23 cellular contexts compared by ENCODE assay signal in the genomic region with DNA sequence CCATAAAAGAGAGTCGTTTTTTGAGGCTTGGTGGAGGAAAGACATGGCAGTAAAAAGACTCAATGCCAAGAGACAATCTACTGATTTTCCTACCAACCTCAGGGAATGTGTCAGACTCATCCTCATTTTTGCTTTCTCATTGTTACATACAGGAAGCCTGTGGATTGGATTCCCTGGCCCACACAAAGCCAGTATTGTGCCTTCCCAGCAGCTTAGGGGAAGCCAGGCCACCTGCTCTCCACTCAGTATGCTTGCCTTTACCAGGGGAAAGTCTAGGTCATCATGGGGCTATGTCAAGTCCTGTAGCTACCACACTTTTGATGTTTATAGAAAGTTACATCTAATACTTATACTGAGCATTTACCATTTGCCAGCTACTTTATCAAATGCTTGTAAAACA. TPM values are rescaled to one million over a fixed set of nuclear protein-coding genes. Genes with fewer than 3 reads are reported as not detected.
DNase-seq lines count a peak whose midpoint lies in the region; ATAC-seq and TF ChIP-seq lines count a peak whose summit lies in the region.
"Had no signal": no experiment of that assay in that cellular context is flagged by ENCODE, and none has a peak within 500 bp of the region (broad histone marks: within the 10 kb centered on the region; RNA-seq: fewer than 3 reads in every experiment).

No MANE protein-coding gene starts in this region.

- TF ChIP-seq POLR2A in body of pancreas (IDR thresholded peaks at IDR 0.05) = no peak

- H3K27ac ChIP-seq in foreskin keratinocyte (peak overlapping the region; percentile 17), body of pancreas (no peak overlapping the region)
- H3K27ac ChIP-seq: C4-2B, left ventricle myocardium inferior, suprapubic skin, vagina had no signal

- no peak overlapping the region for H3K27ac Mint-ChIP-seq in stimulated activated naive CD8-positive, alpha-beta T cell treated with anti-CD3 and anti-CD28 coated beads, Interleukin-15, amount 100 ng/mL, for 72 hours
- H3K27ac Mint-ChIP-seq: activated CD8-positive, alpha-beta memory T cell treated with anti-CD3 and anti-CD28 coated beads, Interleukin-2, amount 10 ng/mL, durations not matched to agents 7 days and 5 days; activated naive CD8-positive, alpha-beta T cell; effector memory CD8-positive, alpha-beta T cell; T-cell had no signal

- no peak for TF ChIP-seq CTCF in foreskin keratinocyte (conservative IDR thresholded peaks at IDR 0.05)
- TF ChIP-seq CTCF in body of pancreas (IDR thresholded peaks at IDR 0.05) = no peak

- DNase-seq in NCI-H748 (lab: John Stamatoyannopoulos, UW; ENCODE audit: unreplicated experiment) (peak; percentile 5), NCI-H748 treated with DMSO at 0.1 percent for 48 hours (lab: John Stamatoyannopoulos, UW) (no peak), NCI-H69 (lab: John Stamatoyannopoulos, UW) (peak; percentile 28), foreskin keratinocyte (peak in 1 of 2 donors; percentile 35), pulmonary artery endothelial cell (ENCODE audit: low read depth, low spot score) (peak; percentile 79), body of pancreas (no peak), DMS114 treated with DMSO at 0.1 percent for 48 hours (lab: John Stamatoyannopoulos, UW; ENCODE audit: unreplicated experiment) (no peak)
- DNase-seq in stimulated activated naive CD8-positive, alpha-beta T cell treated with anti-CD3 and anti-CD28 coated beads, Interleukin-15, amount 100 ng/mL, for 72 hours = no peak
- DNase-seq: activated CD4-positive, alpha-beta T cell treated with anti-CD3 and anti-CD28 coated beads for 48 hours; activated CD8-positive, alpha-beta memory T cell treated with anti-CD3 and anti-CD28 coated beads, Interleukin-2, amount 10 ng/mL, durations not matched to agents 7 days and 5 days; DMS79; effector memory CD8-positive, alpha-beta T cell; left ventricle myocardium inferior; MV-4-11; NCI-H187 treated with DMSO at 0.1 percent for 48 hours; right cardiac atrium; Right ventricle myocardium superior; T-cell had no signal

- H3K4me1 ChIP-seq in foreskin keratinocyte (peaks cover 9% of the 10 kb centered on the region), body of pancreas (no peaks in the 10 kb centered on the region)
- H3K4me1 ChIP-seq: left ventricle myocardium inferior, suprapubic skin, vagina had no signal

- intact Hi-C loops in body of pancreas (cut with DNase I) = no loop called here

- H3K36me3 ChIP-seq in body of pancreas (replicated peaks in 1 of 2; ENCODE audit: insufficient read depth in 1 of 2, low read depth in 2 of 2) = no peaks in the 10 kb centered on the region
- H3K36me3 ChIP-seq: left ventricle myocardium inferior, suprapubic skin, vagina had no signal

- H3K9me3 ChIP-seq in body of pancreas = no peaks in the 10 kb centered on the region
- H3K9me3 ChIP-seq: left ventricle myocardium inferior, suprapubic skin, vagina had no signal

- ATAC-seq in foreskin keratinocyte = peak; percentile 64
- no peak for ATAC-seq in body of pancreas
- no peak for ATAC-seq in stimulated activated naive CD8-positive, alpha-beta T cell treated with anti-CD3 and anti-CD28 coated beads, Interleukin-15, amount 100 ng/mL, for 72 hours
- ATAC-seq: activated CD8-positive, alpha-beta memory T cell treated with anti-CD3 and anti-CD28 coated beads, Interleukin-2, amount 10 ng/mL, durations not matched to agents 7 days and 5 days; effector memory CD8-positive, alpha-beta T cell; right cardiac atrium; T-cell had no signal

- H3K27me3 Mint-ChIP-seq in stimulated activated naive CD8-positive, alpha-beta T cell treated with anti-CD3 and anti-CD28 coated beads, Interleukin-15, amount 100 ng/mL, for 72 hours = no peaks in the 10 kb centered on the region

- H3K9me3 Mint-ChIP-seq in stimulated activated naive CD8-positive, alpha-beta T cell treated with anti-CD3 and anti-CD28 coated beads, Interleukin-15, amount 100 ng/mL, for 72 hours = no peaks in the 10 kb centered on the region
- H3K9me3 Mint-ChIP-seq: effector memory CD8-positive, alpha-beta T cell; T-cell had no signal

- no peaks in the 10 kb centered on the region for H3K4me1 Mint-ChIP-seq in stimulated activated naive CD8-positive, alpha-beta T cell treated with anti-CD3 and anti-CD28 coated beads, Interleukin-15, amount 100 ng/mL, for 72 hours
- H3K4me1 Mint-ChIP-seq: activated CD8-positive, alpha-beta memory T cell treated with anti-CD3 and anti-CD28 coated beads, Interleukin-2, amount 10 ng/mL, durations not matched to agents 7 days and 5 days; T-cell had no signal

- H3K27me3 ChIP-seq in foreskin keratinocyte (no peaks in the 10 kb centered on the region), body of pancreas (no peaks in the 10 kb centered on the region)
- H3K27me3 ChIP-seq: suprapubic skin, vagina had no signal

- WGBS in body of pancreas, 2 donors = 25 to 50% methylated on average over 1 of the region's 1 CpG

- H3K4me3 ChIP-seq in body of pancreas = no peak overlapping the region
- H3K4me3 ChIP-seq: left ventricle myocardium inferior, suprapubic skin, vagina had no signal

- no peak overlapping the region for H3K4me3 Mint-ChIP-seq in stimulated activated naive CD8-positive, alpha-beta T cell treated with anti-CD3 and anti-CD28 coated beads, Interleukin-15, amount 100 ng/mL, for 72 hours
- H3K4me3 Mint-ChIP-seq: activated CD8-positive, alpha-beta memory T cell treated with anti-CD3 and anti-CD28 coated beads, Interleukin-2, amount 10 ng/mL, durations not matched to agents 7 days and 5 days; activated naive CD8-positive, alpha-beta T cell; effector memory CD8-positive, alpha-beta T cell; T-cell had no signal

RNA-seq across cellular contexts. Expression of gene BMX, which starts 11.0 kb away (rescaled TPM):
- total RNA-seq in foreskin keratinocyte (0.03 TPM in 1 of 2 replicates, not detected in the other), pulmonary artery endothelial cell (208 and 209 TPM in 2 replicates), body of pancreas (under 1 TPM in 1 of 2 donors, not detected in 1; 0.52 TPM)
- polyA plus RNA-seq in foreskin keratinocyte = not detected in 2 replicates
- total RNA-seq: A673; activated CD8-positive, alpha-beta memory T cell treated with anti-CD3 and anti-CD28 coated beads, Interleukin-2, amount 10 ng/mL, durations not matched to agents 7 days and 5 days; T-cell had no signal

RNA-seq across cellular contexts. Expression of gene PIR, which starts 18.4 kb away (rescaled TPM):
- total RNA-seq in foreskin keratinocyte = 6.4 and 10.1 TPM in 2 replicates
- polyA plus RNA-seq in foreskin keratinocyte = 5.8 and 11.0 TPM in 2 replicates
- 127 and 141 TPM in 2 replicates for total RNA-seq in pulmonary artery endothelial cell
- 1 to 10 TPM; 3.9 to 5.3 TPM for total RNA-seq in body of pancreas

Comparison
In these comparisons a context has a peak if more than half of its experiments do, and no peak if none do; other contexts are left out.
1. DNase-seq: peak in NCI-H748 (single experiment), NCI-H69 (single experiment) and pulmonary artery endothelial cell (single experiment); none in NCI-H748 treated with DMSO at 0.1 percent for 48 hours (single experiment), body of pancreas (0 of 4), stimulated activated naive CD8-positive, alpha-beta T cell treated with anti-CD3 and anti-CD28 coated beads, Interleukin-15, amount 100 ng/mL, for 72 hours (0 of 2) and DMS114 treated with DMSO at 0.1 percent for 48 hours (single experiment).
2. RNA of gene BMX, which starts 11.0 kb away (total RNA-seq): 208 to 209 TPM in pulmonary artery endothelial cell; 0.52 TPM in body of pancreas and 0.03 TPM in foreskin keratinocyte; every median in the first group is over 100 times any median in the second.
3. RNA of gene PIR, which starts 18.4 kb away (total RNA-seq): 127 to 141 TPM in pulmonary artery endothelial cell; 6.4 to 10.1 TPM in foreskin keratinocyte and 3.9 to 5.3 TPM in body of pancreas; every median in the first group is over 10 times any median in the second.